8 cellular contexts compared by ENCODE assay signal in the genomic region with DNA sequence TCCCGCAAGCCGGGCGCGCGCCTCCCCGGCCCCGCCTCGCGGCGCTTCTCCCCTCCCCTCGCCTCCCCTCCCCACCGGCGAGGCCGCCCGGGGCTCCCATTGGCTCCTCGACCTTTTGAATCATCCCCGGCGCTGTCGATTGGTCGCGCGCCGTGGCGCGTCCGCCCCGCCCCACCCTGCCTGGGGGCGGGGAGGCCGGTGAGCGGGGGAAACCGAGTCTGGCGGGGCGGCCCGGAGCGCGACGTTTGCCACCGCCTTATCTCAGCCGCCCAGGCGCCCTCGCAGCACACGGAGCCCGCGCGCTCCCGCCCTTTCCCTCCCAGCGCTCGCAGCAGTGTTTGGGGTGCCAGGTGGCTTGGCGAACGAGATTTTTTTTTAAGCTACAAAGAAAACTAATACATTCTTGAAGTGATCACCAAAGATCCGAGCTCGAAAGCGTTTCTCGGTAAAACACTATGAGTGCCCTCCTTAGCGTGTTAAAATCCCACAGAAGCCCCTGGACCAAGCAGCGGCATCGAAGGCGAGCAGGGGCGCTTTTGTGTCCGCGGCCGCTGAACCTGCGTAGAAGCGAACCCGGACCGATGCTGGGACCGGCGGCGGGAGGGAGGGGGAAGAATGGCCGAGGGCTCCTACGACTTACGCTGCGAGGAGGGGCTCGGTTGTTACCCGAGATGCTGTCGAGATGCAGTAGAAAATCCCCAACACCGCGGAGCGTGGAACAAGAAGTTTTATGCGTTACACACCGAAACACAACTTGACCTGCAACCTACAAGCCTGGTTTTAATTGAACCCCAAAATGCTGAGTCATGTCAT. TPM values are rescaled to one million over a fixed set of nuclear protein-coding genes. Genes with fewer than 3 reads are reported as not detected.
A peak's percentile ranks its signal among the peaks of the same experiment; 100 is the strongest.
DNase-seq lines count a peak whose midpoint lies in the region; ATAC-seq, FAIRE-seq and TF ChIP-seq lines count a peak whose summit lies in the region.

No MANE protein-coding gene starts in this region.

- H3K27ac ChIP-seq in kidney (ENCODE audit: low read depth in 2 of 2, low read length in 2 of 2): peak overlapping the region; percentile 93 to 95

- TF ChIP-seq CTCF in kidney (IDR thresholded peaks at IDR 0.05; ENCODE audit: borderline replicate concordance, extremely low read depth, insufficient read depth): no peak

- H3K9me3 Mint-ChIP-seq in central memory CD8-positive, alpha-beta T cell: no peaks in the 10 kb centered on the region

- H3K4me3 Mint-ChIP-seq in central memory CD8-positive, alpha-beta T cell: peak overlapping the region; percentile 80

- H3K4me1 Mint-ChIP-seq in central memory CD8-positive, alpha-beta T cell: peaks cover 36% of the 10 kb centered on the region

- no peaks in the 10 kb centered on the region for H3K36me3 ChIP-seq in kidney (ENCODE audit: control insufficient read depth in 1 of 2, insufficient read depth in 2 of 2, low read length in 2 of 2)

- FAIRE-seq in kidney (lab: Jason Lieb, UNC): no peak

- peak overlapping the region; percentile 78 to 83 for H3K4me3 ChIP-seq in kidney (ENCODE audit: low read length in 2 of 2)

- DNase-seq in AG08396 (ENCODE audit: low spot score) (peak; percentile 98), NCI-H2196 treated with DMSO at 0.1 percent for 48 hours (lab: John Stamatoyannopoulos, UW; ENCODE audit: unreplicated experiment) (peak; percentile 79), kidney (peak; percentile 98)
- peak; percentile 78 to 84 for DNase-seq in central memory CD8-positive, alpha-beta T cell (ENCODE audit: low spot score in 2 of 2)
- peak; percentile 86 to 87 for DNase-seq in stimulated activated CD4-positive, alpha-beta T cell treated with anti-CD3 and anti-CD28 coated beads, Interleukin-15, amount 100 ng/mL, for 1 hour (ENCODE audit: low read depth in 1 of 2, low spot score in 1 of 2)

- peak; percentile 90 for ATAC-seq in GM18909 (IDR thresholded peaks at IDR 0.05; ENCODE audit: poor library complexity, unreplicated experiment)
- ATAC-seq in HG03139 (IDR thresholded peaks at IDR 0.05; ENCODE audit: unreplicated experiment): peak; percentile 88
- peak; percentile 90 to 94 for ATAC-seq in activated CD4-positive, CD25-positive, alpha-beta regulatory T cell treated with anti-CD3 and anti-CD28 coated beads, Interleukin-2, amount 50 U/mL, for 24 hours
- peak; percentile 83 for ATAC-seq in central memory CD8-positive, alpha-beta T cell (replicated peaks; ENCODE audit: extremely low read depth, poor library complexity, severe bottlenecking)

- peak overlapping the region; percentile 71 for H3K27ac Mint-ChIP-seq in central memory CD8-positive, alpha-beta T cell (ENCODE audit: low read depth)

- H3K4me1 ChIP-seq in kidney (ENCODE audit: control insufficient read depth in 1 of 2, insufficient read depth in 1 of 2, low read depth in 1 of 2, low read length in 2 of 2): peaks cover 14 to 16% of the 10 kb centered on the region in 2 donors

- no peaks in the 10 kb centered on the region for H3K27me3 Mint-ChIP-seq in central memory CD8-positive, alpha-beta T cell

- H3K36me3 Mint-ChIP-seq in central memory CD8-positive, alpha-beta T cell (ENCODE audit: insufficient read depth): peaks cover 20% of the 10 kb centered on the region

- H3K9me3 ChIP-seq in kidney (ENCODE audit: control insufficient read depth in 1 of 2, low read length in 2 of 2): no peaks in the 10 kb centered on the region

- intact Hi-C loops in kidney (cut with DNase I): no loop called here

- peak overlapping the region; percentile 82 to 97 for H3K9ac ChIP-seq in kidney (ENCODE audit: low read length in 2 of 2)

RNA-seq across cellular contexts. Expression of gene LBR, which starts 0.4 kb away (rescaled TPM):
- 80.2 TPM for total RNA-seq in kidney
- polyA plus RNA-seq in kidney (ENCODE audit: insufficient read depth, low read depth, low replicate concordance): 13.1 TPM

Comparison
In these comparisons a context has a peak if more than half of its experiments do, and no peak if none do; other contexts are left out.
1. Peak in every context shown above with its lines: DNase-seq, ATAC-seq, H3K4me3 ChIP-seq and H3K27ac ChIP-seq.